25 cellular contexts compared by ENCODE assay signal in genomic region chr2:96844405-96844808, GRCh38. TPM values are rescaled to one million over a fixed set of nuclear protein-coding genes. Genes with fewer than 3 reads are reported as not detected.
DNase-seq lines count a peak whose midpoint lies in the region; ATAC-seq, FAIRE-seq and TF ChIP-seq lines count a peak whose summit lies in the region.
"Had no signal": no experiment of that assay in that cellular context is flagged by ENCODE, and none has a peak within 500 bp of the region (broad histone marks: within the 10 kb centered on the region; RNA-seq: fewer than 3 reads in every experiment).

No MANE protein-coding gene starts in this region.

- no peak overlapping the region for H3K56ac ChIP-seq in H1 (replicated peaks; ENCODE audit: insufficient read length, low read depth, low read length)

- peaks cover 3 to 8% of the 10 kb centered on the region in 2 experiments for H4K20me1 ChIP-seq in H1 (replicated peaks in 1 of 2; ENCODE audit: control insufficient read depth in 1 of 2, insufficient read depth in 2 of 2, low read length in 2 of 2)

- H3K4me2 ChIP-seq in H1 (ENCODE audit: insufficient read depth in 1 of 2, low read depth in 2 of 2, low read length in 2 of 2), result no peak overlapping the region

- FAIRE-seq in H1 (lab: Jason Lieb, UNC), result no peak
- FAIRE-seq: HTR-8/SVneo had no signal

- peaks cover 57% of the 10 kb centered on the region for H3K4me1 ChIP-seq in left ventricle myocardium inferior
- no peaks in the 10 kb centered on the region for H3K4me1 ChIP-seq in HEK293 (ENCODE audit: control insufficient read depth, insufficient read depth, low read length)
- H3K4me1 ChIP-seq in H1 (replicated peaks in 1 of 4; ENCODE audit: control insufficient read depth in 3 of 4, insufficient read depth in 4 of 4, low read length in 3 of 4), result peaks cover 0 to 3% (median 0%) of the 10 kb centered on the region in 4 experiments; a peak in 1 of 7 replicates
- peaks cover 25 to 34% (median 31%) of the 10 kb centered on the region in 3 donors for H3K4me1 ChIP-seq in skeletal muscle tissue (ENCODE audit: control insufficient read depth in 3 of 3, insufficient read depth in 3 of 3, low read length in 3 of 3)
- H3K4me1 ChIP-seq in HAP-1, result no peaks in the 10 kb centered on the region

- H3K27ac ChIP-seq in left ventricle myocardium inferior (replicated peaks) (peak overlapping the region; percentile 82), HEK293 (ENCODE audit: extremely low read depth, low read depth, low read length) (no peak overlapping the region), H1 (ENCODE audit: low read depth, low read length) (no peak overlapping the region), skeletal muscle tissue (ENCODE audit: low read depth, low read length) (peak overlapping the region; percentile 87)
- H3K27ac ChIP-seq: RWPE1, SK-N-MC had no signal

- no peaks in the 10 kb centered on the region for H3K27me3 ChIP-seq in left ventricle myocardium inferior (ENCODE audit: low read depth)
- H3K27me3 ChIP-seq in H1 (replicated peaks in 1 of 4; ENCODE audit: control insufficient read depth in 3 of 4, extremely low read depth in 1 of 4, insufficient read depth in 3 of 4, low read length in 3 of 4), result no peaks in the 10 kb centered on the region
- H3K27me3 ChIP-seq in skeletal muscle tissue (ENCODE audit: control insufficient read depth in 3 of 3, insufficient read depth in 3 of 3, low read length in 3 of 3), result no peaks in the 10 kb centered on the region
- H3K27me3 ChIP-seq in HAP-1 (ENCODE audit: low read depth), result no peaks in the 10 kb centered on the region

- no peaks in the 10 kb centered on the region for H3K79me2 ChIP-seq in H1 (ENCODE audit: control insufficient read depth in 1 of 2, insufficient read depth in 2 of 2, low read length in 2 of 2)

- no peak overlapping the region for H3K4ac ChIP-seq in H1 (replicated peaks; ENCODE audit: insufficient read length, low read depth, low read length)

- no peak overlapping the region for H2BK20ac ChIP-seq in H1 (ENCODE audit: low read length)

- peaks cover 4% of the 10 kb centered on the region; the same call in 1 of the 2 replicates for H3K79me1 ChIP-seq in H1 (ENCODE audit: low read depth, low read length)

- no peak overlapping the region for H4K91ac ChIP-seq in H1 (replicated peaks; ENCODE audit: insufficient read length, low read length)

- H3K9me3 ChIP-seq in left ventricle myocardium inferior (replicated peaks) (no peaks in the 10 kb centered on the region), HEK293 (ENCODE audit: control insufficient read depth, insufficient read depth, low read depth, low read length) (no peaks in the 10 kb centered on the region), H1 (ENCODE audit: insufficient read depth in 2 of 2, low read depth in 1 of 2, low read length in 1 of 2) (no peaks in the 10 kb centered on the region), skeletal muscle tissue (ENCODE audit: control insufficient read depth in 3 of 3, low read length in 3 of 3) (no peaks in the 10 kb centered on the region), HAP-1 (no peaks in the 10 kb centered on the region)

- no peaks in the 10 kb centered on the region for H3K23me2 ChIP-seq in H1 (ENCODE audit: low read depth, low read length)

- no peak overlapping the region for H2AK5ac ChIP-seq in H1 (ENCODE audit: low read depth, low read length)

- TF ChIP-seq EP300 in H1 (IDR thresholded peaks at IDR 0.05; ENCODE audit: borderline replicate concordance in 1 of 2, low read depth in 2 of 2, low read length in 2 of 2), result no peak

- 90% methylated on average over 14 of the region's 17 CpGs; no CpG with 5 or more reads in 1 of the 2 experiments for WGBS in H1 (ENCODE audit: extremely low coverage in 1 of 2, insufficient coverage in 1 of 2, insufficient read length in 1 of 2, insufficient replicate concordance in 2 of 2, low coverage in 1 of 2, low lambda C conversion rate in 2 of 2, missing lambda C conversion rate in 1 of 2), 2 experiments

- no peak for DNase-seq in left ventricle myocardium inferior
- no peak for DNase-seq in cardiac septum (ENCODE audit: low spot score)
- DNase-seq in H1 (ENCODE audit: low read depth in 1 of 2, low spot score in 2 of 2), result no peak
- DNase-seq in DMS 273 treated with DMSO at 0.1 percent for 48 hours (lab: John Stamatoyannopoulos, UW), result no peak
- DNase-seq in HAP-1 (ENCODE audit: low spot score in 2 of 2), result no peak
- DNase-seq: AML-193; C1 segment of cervical spinal cord; CD8-positive, alpha-beta T cell; DMS53; GF-D8; HCEC 1CT; IMR-90; NCI-H1105; NCI-H146; NCI-H2029; NCI-H2227 treated with DMSO at 0.1 percent for 48 hours; NCI-H510A; NK-92 treated with Interleukin-12 subunit alpha and Interleukin-12 subunit beta, amount 100 ng/mL, for 24 hours; SHP77 treated with DMSO at 0.1 percent for 48 hours had no signal

- no peak overlapping the region for H3K14ac ChIP-seq in H1 (ENCODE audit: insufficient read length)

- no peak overlapping the region for H3K18ac ChIP-seq in H1 (ENCODE audit: extremely low read depth, low read length)

- no peak overlapping the region for H2BK120ac ChIP-seq in H1 (replicated peaks; ENCODE audit: low read depth, low read length)

- no peak overlapping the region for H2BK12ac ChIP-seq in H1 (ENCODE audit: low read depth, low read length)

- TF ChIP-seq CTCF in left ventricle myocardium inferior (IDR thresholded peaks at IDR 0.05; ENCODE audit: borderline replicate concordance) (no peak), HEK293 (tag by site-specific recombination; IDR thresholded peaks at IDR 0.05) (no peak), H1 (IDR thresholded peaks at IDR 0.05; ENCODE audit: control extremely low read depth in 1 of 3, insufficient read depth in 1 of 3, low read depth in 1 of 3, low read length in 3 of 3) (no peak)

- H3K9ac ChIP-seq in H1 (replicated peaks in 1 of 4; ENCODE audit: extremely low read depth in 1 of 4, low read depth in 3 of 4, low read length in 3 of 4) (no peak overlapping the region), skeletal muscle tissue (ENCODE audit: low read depth in 1 of 3, low read length in 3 of 3) (peak overlapping the region; percentile 78 to 97 (median 95))

- no peak overlapping the region for H2AFZ ChIP-seq in H1 (ENCODE audit: low read length)

- H2BK15ac ChIP-seq in H1 (ENCODE audit: low read length), result no peak overlapping the region

- CTCF ChIA-PET in HEK293 (lab: Yijun Ruan, JAX), result interaction anchor here (0.5 to 1.7 kb wide), 6 partner anchors 12 to 851 kb away, joined by 3 to 5 read pairs (median 4); partner anchors contain the start of gene ANKRD36
- CTCF ChIA-PET in H1 (lab: Charles Lee; ENCODE audit: partially characterized antibody), result interaction anchor here (0.6 to 1.1 kb wide), 2 partner anchors 12 to 81 kb away, joined by 3 read pairs; no protein-coding TSS in a partner anchor

- ATAC-seq in GM18867 (IDR thresholded peaks at IDR 0.05; ENCODE audit: unreplicated experiment), result no peak
- ATAC-seq: CD8-positive, alpha-beta T cell had no signal

- TF ChIP-seq RAD21 in H1 (IDR thresholded peaks at IDR 0.05 in 1 of 2, conservative IDR thresholded peaks at IDR 0.05 in 1 of 2; ENCODE audit: low read depth in 2 of 2, low read length in 2 of 2), result no peak

- peaks cover 43% of the 10 kb centered on the region for H3K36me3 ChIP-seq in left ventricle myocardium inferior
- H3K36me3 ChIP-seq in HEK293 (ENCODE audit: control insufficient read depth in 2 of 2, insufficient read depth in 1 of 2, low read length in 2 of 2), result peaks cover 8 to 40% of the 10 kb centered on the region in 2 experiments
- peaks cover 2 to 18% (median 3%) of the 10 kb centered on the region in 4 experiments; a peak in 5 of 8 replicates for H3K36me3 ChIP-seq in H1 (ENCODE audit: control insufficient read depth in 2 of 4, insufficient read depth in 4 of 4, low read length in 3 of 4)
- peaks cover 26 to 38% (median 31%) of the 10 kb centered on the region in 3 donors for H3K36me3 ChIP-seq in skeletal muscle tissue (ENCODE audit: control insufficient read depth in 3 of 3, insufficient read depth in 3 of 3, low read length in 3 of 3)
- peaks cover 24% of the 10 kb centered on the region for H3K36me3 ChIP-seq in HAP-1 (replicated peaks)

- TF ChIP-seq POLR2A in H1 (IDR thresholded peaks at IDR 0.05; ENCODE audit: control extremely low read depth in 1 of 2, low read depth in 2 of 2, low read length in 2 of 2), result no peak

- no peak overlapping the region for H3K23ac ChIP-seq in H1 (ENCODE audit: insufficient read length)

- in situ Hi-C loops in HAP-1 (cut with MboI; ENCODE audit: low sequenced_read_pairs), result no loop called here

- POLR2A ChIA-PET in HEK293 (lab: Yijun Ruan, JAX) (interaction anchor here (0.6 kb wide), 2 partner anchors 16 to 18 kb away, joined by 3 to 6 read pairs; no protein-coding TSS in a partner anchor), H1 (lab: Charles Lee; ENCODE audit: partially characterized antibody) (interaction anchor here (0.8 to 6.9 kb wide), 8 partner anchors 8 to 32 kb away, joined by 3 to 39 read pairs (median 5); no protein-coding TSS in a partner anchor)

- H2BK5ac ChIP-seq in H1 (ENCODE audit: low read depth, low read length), result no peak overlapping the region

- no peak overlapping the region for H4K5ac ChIP-seq in H1 (ENCODE audit: insufficient read length, low read depth, low read length)

- intact Hi-C loops in left ventricle myocardium inferior (cut with micrococcal nuclease) (no loop called here), cardiac septum (cut with DNase I) (no loop called here)

- no peak overlapping the region for H3K4me3 ChIP-seq in left ventricle myocardium inferior
- no peak overlapping the region for H3K4me3 ChIP-seq in HEK293 (ENCODE audit: low read depth, low read length)
- no peak overlapping the region for H3K4me3 ChIP-seq in H1 (ENCODE audit: extremely low read depth in 1 of 4, insufficient read depth in 2 of 4, low read depth in 3 of 4, low read length in 4 of 4)
- H3K4me3 ChIP-seq in skeletal muscle tissue (ENCODE audit: low read length in 3 of 3), result peak overlapping the region; percentile 38 to 89 (median 59)
- no peak overlapping the region for H3K4me3 ChIP-seq in HAP-1
- H3K4me3 ChIP-seq: SK-N-MC had no signal

- H4K8ac ChIP-seq in H1 (ENCODE audit: extremely low read depth, insufficient read depth, low read length), result no peak overlapping the region

RNA-seq across cellular contexts. Expression of gene ANKRD23, which starts 0.6 kb away (rescaled TPM):
- total RNA-seq in left ventricle myocardium inferior (14.4 TPM), cardiac septum (10.6 TPM), skeletal muscle tissue (5.2 TPM)
- total RNA-seq in H1 (2021; fragmentation: NEBNext Ultra II Directional; extraction: Animal tissue kit (Norgen Biotek cat#: 25700)), result 2.9 and 3.5 TPM in 2 replicates
- polyA plus RNA-seq in H1 (2011; rRNA removed), result 3.4 and 4.8 TPM in 2 replicates
- 3.9 TPM for polyA plus RNA-seq in H1 (2011; cell fraction: cytosol; rRNA removed)
- polyA plus RNA-seq in H1 (2011; cell fraction: nucleus; rRNA removed), result 29.4 TPM
- polyA plus RNA-seq in H1 (2012, experiment 1 of 2), result 2.3 to 5.8 TPM (median 3.8 TPM) in 4 replicates
- polyA plus RNA-seq in H1 (2012, experiment 2 of 2), result 2.0 TPM
- 2.5 TPM for polyA plus RNA-seq in H1 (2013, experiment 1 of 2)
- polyA plus RNA-seq in H1 (2013, experiment 2 of 2), result 2.4 TPM
- polyA minus RNA-seq in H1 (2011; rRNA and poly(A)+ RNA removed), result 2.6 and 3.1 TPM in 2 replicates
- 2.9 TPM for polyA minus RNA-seq in H1 (2011; cell fraction: cytosol; rRNA and poly(A)+ RNA removed)
- 3.9 TPM for polyA minus RNA-seq in H1 (2011; cell fraction: nucleus; rRNA and poly(A)+ RNA removed)

RNA-seq across cellular contexts. Expression of gene ANKRD39, which starts 13.4 kb away (rescaled TPM):
- total RNA-seq in left ventricle myocardium inferior (14.3 TPM), cardiac septum (15.2 TPM), skeletal muscle tissue (3.7 TPM)
- total RNA-seq in H1 (2021; fragmentation: NEBNext Ultra II Directional; extraction: Animal tissue kit (Norgen Biotek cat#: 25700)), result 18.5 and 19.7 TPM in 2 replicates
- 21.3 and 22.9 TPM in 2 replicates for polyA plus RNA-seq in H1 (2011; rRNA removed)
- 18.1 TPM for polyA plus RNA-seq in H1 (2011; cell fraction: cytosol; rRNA removed)
- 36.1 TPM for polyA plus RNA-seq in H1 (2011; cell fraction: nucleus; rRNA removed)
- 15.8 to 18.8 TPM (median 16.9 TPM) in 4 replicates for polyA plus RNA-seq in H1 (2012, experiment 1 of 2)
- polyA plus RNA-seq in H1 (2012, experiment 2 of 2), result 21.7 TPM
- polyA plus RNA-seq in H1 (2013, experiment 1 of 2), result 18.2 TPM
- polyA plus RNA-seq in H1 (2013, experiment 2 of 2), result 18.1 TPM
- 6.8 and 7.2 TPM in 2 replicates for polyA minus RNA-seq in H1 (2011; rRNA and poly(A)+ RNA removed)
- 5.2 TPM for polyA minus RNA-seq in H1 (2011; cell fraction: cytosol; rRNA and poly(A)+ RNA removed)
- polyA minus RNA-seq in H1 (2011; cell fraction: nucleus; rRNA and poly(A)+ RNA removed), result 10.3 TPM

RNA-seq across cellular contexts. Expression of gene SEMA4C, which starts 25.5 kb away (rescaled TPM):
- 16.6 TPM for total RNA-seq in left ventricle myocardium inferior
- total RNA-seq in cardiac septum, result 25.6 TPM
- total RNA-seq in H1 (2021; fragmentation: NEBNext Ultra II Directional; extraction: Animal tissue kit (Norgen Biotek cat#: 25700)), result 67.3 and 74.3 TPM in 2 replicates
- polyA plus RNA-seq in H1 (2011; rRNA removed), result 47.5 and 71.4 TPM in 2 replicates
- polyA plus RNA-seq in H1 (2011; cell fraction: cytosol; rRNA removed), result 58.9 TPM
- 141 TPM for polyA plus RNA-seq in H1 (2011; cell fraction: nucleus; rRNA removed)
- 45.7 to 74.3 TPM (median 68.2 TPM) in 4 replicates for polyA plus RNA-seq in H1 (2012, experiment 1 of 2)
- polyA plus RNA-seq in H1 (2012, experiment 2 of 2), result 49.5 TPM
- polyA plus RNA-seq in H1 (2013, experiment 1 of 2), result 61.0 TPM
- polyA plus RNA-seq in H1 (2013, experiment 2 of 2), result 59.0 TPM
- 86.3 and 87.9 TPM in 2 replicates for polyA minus RNA-seq in H1 (2011; rRNA and poly(A)+ RNA removed)
- 47.3 TPM for polyA minus RNA-seq in H1 (2011; cell fraction: cytosol; rRNA and poly(A)+ RNA removed)
- polyA minus RNA-seq in H1 (2011; cell fraction: nucleus; rRNA and poly(A)+ RNA removed), result 43.7 TPM
- total RNA-seq in skeletal muscle tissue, result 29.7 TPM

RNA-seq across cellular contexts. Expression of gene CNNM3, which starts 28.3 kb away (rescaled TPM):
- total RNA-seq in left ventricle myocardium inferior (11.1 TPM), cardiac septum (10.7 TPM), skeletal muscle tissue (4.2 TPM)
- total RNA-seq in H1 (2021; fragmentation: NEBNext Ultra II Directional; extraction: Animal tissue kit (Norgen Biotek cat#: 25700)), result 29.2 and 29.9 TPM in 2 replicates
- polyA plus RNA-seq in H1 (2011; rRNA removed), result 29.1 and 39.0 TPM in 2 replicates
- polyA plus RNA-seq in H1 (2011; cell fraction: cytosol; rRNA removed), result 19.0 TPM
- polyA plus RNA-seq in H1 (2011; cell fraction: nucleus; rRNA removed), result 60.7 TPM
- 16.3 to 26.5 TPM (median 21.7 TPM) in 4 replicates for polyA plus RNA-seq in H1 (2012, experiment 1 of 2)
- polyA plus RNA-seq in H1 (2012, experiment 2 of 2), result 16.7 TPM
- 30.0 TPM for polyA plus RNA-seq in H1 (2013, experiment 1 of 2)
- 28.7 TPM for polyA plus RNA-seq in H1 (2013, experiment 2 of 2)
- polyA minus RNA-seq in H1 (2011; rRNA and poly(A)+ RNA removed), result 39.0 and 41.6 TPM in 2 replicates
- polyA minus RNA-seq in H1 (2011; cell fraction: cytosol; rRNA and poly(A)+ RNA removed), result 27.4 TPM
- polyA minus RNA-seq in H1 (2011; cell fraction: nucleus; rRNA and poly(A)+ RNA removed), result 42.5 TPM

Comparison
In these comparisons a context has a peak if more than half of its experiments do, and no peak if none do; other contexts are left out.
1. H3K27ac ChIP-seq: peak in left ventricle myocardium inferior (single experiment) and skeletal muscle tissue (single experiment); none in HEK293 (single experiment) and H1 (single experiment).
2. H3K4me3 ChIP-seq: peak in skeletal muscle tissue (3 of 3); none in left ventricle myocardium inferior (single experiment), HEK293 (single experiment), H1 (0 of 4) and HAP-1 (single experiment).
3. H3K9ac ChIP-seq: peak in skeletal muscle tissue (3 of 3); none in H1 (0 of 4).